8 cellular contexts compared by ENCODE assay signal in the genomic region with DNA sequence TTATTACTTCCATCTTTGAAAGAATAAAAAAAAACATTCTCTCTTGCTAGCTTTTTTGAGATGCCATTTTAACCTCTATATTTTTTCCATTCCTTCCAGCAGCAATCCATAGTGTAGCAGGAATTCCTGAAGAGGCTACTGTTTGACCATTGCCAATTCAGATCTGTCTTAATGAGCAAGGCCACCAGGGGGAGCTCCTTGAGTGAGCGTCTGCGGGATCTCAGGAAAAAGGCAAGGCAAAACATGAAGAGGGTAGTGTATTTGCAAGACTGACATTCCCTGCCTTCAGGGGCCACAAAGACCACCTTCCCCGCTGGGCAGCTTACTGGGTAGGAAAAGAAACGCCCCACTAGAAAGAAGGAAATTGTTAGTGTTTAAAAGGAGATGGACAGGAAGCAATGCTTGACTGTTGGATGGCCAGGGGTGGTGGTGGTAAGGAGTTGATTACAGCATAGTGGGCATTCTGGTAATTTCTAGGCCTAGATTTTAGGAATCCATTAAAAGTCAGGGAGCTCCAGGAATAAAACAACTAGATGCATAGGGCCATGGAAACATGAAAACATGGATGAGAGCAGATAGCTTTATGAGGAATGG.
DNase-seq lines count a peak whose midpoint lies in the region; ATAC-seq, FAIRE-seq and TF ChIP-seq lines count a peak whose summit lies in the region.

No MANE protein-coding gene starts in this region.

- intact Hi-C loops in PC-3 (cut with micrococcal nuclease), result loop anchor here (5.0 kb wide), 3 partner anchors 90 to 515 kb away; no protein-coding TSS in a partner anchor

- in situ Hi-C loops in GM13976 (cut with MboI; ENCODE audit: low sequenced_read_pairs, unreplicated experiment), result no loop called here

- no peaks in the 10 kb centered on the region for H4K20me1 ChIP-seq in PC-3 (ENCODE audit: low read length)
- no peaks in the 10 kb centered on the region for H4K20me1 ChIP-seq in astrocyte (ENCODE audit: insufficient read depth, low read length)

- H3K4me1 ChIP-seq in PC-3 (ENCODE audit: insufficient read depth, low read length) (peaks cover 6% of the 10 kb centered on the region; the same call in 1 of the 2 replicates), astrocyte (ENCODE audit: insufficient read depth, low read length) (peaks cover 38% of the 10 kb centered on the region), iPS DF 6.9 (ENCODE audit: control insufficient read depth, insufficient read depth, low read length) (no peaks in the 10 kb centered on the region)

- no peaks in the 10 kb centered on the region for H3K36me3 Mint-ChIP-seq in astrocyte (ENCODE audit: low read depth, unreplicated experiment)

- H3K4me3 ChIP-seq in BJ (ENCODE audit: low read depth, low read length) (no peak overlapping the region), PC-3 (ENCODE audit: low read length) (no peak overlapping the region), astrocyte (ENCODE audit: insufficient read depth, low read depth, low read length) (no peak overlapping the region), iPS DF 6.9 (ENCODE audit: low read length) (no peak overlapping the region)

- no peak overlapping the region for H3K4me3 Mint-ChIP-seq in astrocyte (ENCODE audit: unreplicated experiment)

- no peak for DNase-seq in BJ (ENCODE audit: low read depth)
- DNase-seq in GM13976 (ENCODE audit: low spot score), result peak; percentile 5
- DNase-seq in PC-3, result peak; percentile 79
- peak; percentile 51 for DNase-seq in astrocyte (ENCODE audit: low read depth)
- DNase-seq in iPS DF 6.9 (ENCODE audit: low read depth, low spot score), result peak; percentile 76
- DNase-seq in stimulated activated CD4-positive, alpha-beta T cell treated with anti-CD3 and anti-CD28 coated beads, Interleukin-15, amount 100 ng/mL, for 24 hours, result peak; percentile 51
- DNase-seq in effector CD4-positive, alpha-beta T cell, result no peak

- no peaks in the 10 kb centered on the region for H3F3A ChIP-seq in PC-3 (ENCODE audit: low read length, unreplicated experiment)

- peaks cover 41% of the 10 kb centered on the region for H3K4me1 Mint-ChIP-seq in astrocyte (ENCODE audit: low read depth, unreplicated experiment)

- H2AFZ ChIP-seq in PC-3 (ENCODE audit: low read length), result peak overlapping the region; percentile 19; the same call in 1 of the 2 replicates
- H2AFZ ChIP-seq in astrocyte (ENCODE audit: low read depth, low read length), result no peak overlapping the region

- no peaks in the 10 kb centered on the region for H3K9me3 ChIP-seq in PC-3 (ENCODE audit: low read length)
- H3K9me3 ChIP-seq in astrocyte (ENCODE audit: insufficient read depth, low read depth, low read length), result no peaks in the 10 kb centered on the region
- no peaks in the 10 kb centered on the region for H3K9me3 ChIP-seq in iPS DF 6.9 (ENCODE audit: control insufficient read depth, insufficient read depth, low read length)

- peak overlapping the region; percentile 64 for H3K27ac Mint-ChIP-seq in astrocyte (ENCODE audit: unreplicated experiment)

- no TSS peak for BruUV-seq in PC-3 (replicated peaks; lab: Mats Ljungman, UMichigan)

- H3K79me2 ChIP-seq in PC-3 (ENCODE audit: low read length), result no peaks in the 10 kb centered on the region
- no peaks in the 10 kb centered on the region for H3K79me2 ChIP-seq in astrocyte (ENCODE audit: insufficient read depth, low read length)

- H3K27me3 ChIP-seq in BJ (ENCODE audit: control insufficient read depth, insufficient read depth, low read length) (no peaks in the 10 kb centered on the region), PC-3 (ENCODE audit: low read length) (no peaks in the 10 kb centered on the region), astrocyte (ENCODE audit: insufficient read depth, low read length) (no peaks in the 10 kb centered on the region), iPS DF 6.9 (ENCODE audit: control insufficient read depth, insufficient read depth, low read length) (no peaks in the 10 kb centered on the region)

- no peak for FAIRE-seq in astrocyte (lab: Jason Lieb, UNC)

- H3K9me2 ChIP-seq in PC-3 (replicated peaks; ENCODE audit: low read length), result no peaks in the 10 kb centered on the region

- CTCF ChIA-PET in BJ (lab: Yijun Ruan, JAX) (interaction anchor here (0.5 to 2.6 kb wide), 19 partner anchors 9 to 1678 kb away, joined by 3 to 10 read pairs (median 4); no protein-coding TSS in a partner anchor), PC-3 (lab: Charles Lee) (interaction anchor here (0.6 kb wide), 2 partner anchors 189 to 684 kb away, joined by 3 to 4 read pairs; no protein-coding TSS in a partner anchor)

- no peaks in the 10 kb centered on the region for H3K9me3 Mint-ChIP-seq in astrocyte (ENCODE audit: unreplicated experiment)

- WGBS in iPS DF 6.9 (ENCODE audit: insufficient coverage, insufficient read length), result no CpG with 5 or more reads among the region's 4 CpGs

- H3K27me3 Mint-ChIP-seq in astrocyte (ENCODE audit: low read depth, unreplicated experiment), result no peaks in the 10 kb centered on the region

- POLR2A ChIA-PET in BJ (lab: Charles Lee) (no interaction called here), PC-3 (lab: Charles Lee; ENCODE audit: unreplicated experiment) (no interaction called here)

- no peaks in the 10 kb centered on the region for H3K36me3 ChIP-seq in BJ (ENCODE audit: control insufficient read depth, insufficient read depth, low read length)
- H3K36me3 ChIP-seq in PC-3 (ENCODE audit: low read depth, low read length), result no peaks in the 10 kb centered on the region
- no peaks in the 10 kb centered on the region for H3K36me3 ChIP-seq in astrocyte (ENCODE audit: insufficient read depth, low read length)
- no peaks in the 10 kb centered on the region for H3K36me3 ChIP-seq in iPS DF 6.9 (ENCODE audit: control insufficient read depth, insufficient read depth, low read length)

- TF ChIP-seq CTCF in BJ (IDR thresholded peaks at IDR 0.05; ENCODE audit: insufficient read depth, low read depth, low read length) (peak; percentile 77), GM13976 (IDR thresholded peaks at IDR 0.05; ENCODE audit: borderline replicate concordance, control extremely low read depth, extremely low read depth, insufficient read depth, missing control alignments) (peak; percentile 62), PC-3 (conservative IDR thresholded peaks at IDR 0.05; ENCODE audit: low read depth, low read length) (peak; percentile 86), astrocyte (IDR thresholded peaks at IDR 0.05; ENCODE audit: insufficient read depth, low read depth, low read length) (peak; percentile 72)

- no peak overlapping the region for H3K9ac ChIP-seq in PC-3 (ENCODE audit: low read length)
- no peak overlapping the region for H3K9ac ChIP-seq in astrocyte (ENCODE audit: low read length)

- no peak overlapping the region for H3K4me2 ChIP-seq in PC-3 (ENCODE audit: low read length)
- no peak overlapping the region for H3K4me2 ChIP-seq in astrocyte (ENCODE audit: low read length)

- ATAC-seq in HG03103 (IDR thresholded peaks at IDR 0.05; ENCODE audit: low read depth, unreplicated experiment), result peak; percentile 75
- ATAC-seq in PC-3, result peak; percentile 31; the same call in 1 of the 2 replicates

- H3K27ac ChIP-seq in PC-3 (ENCODE audit: low read length) (no peak overlapping the region), astrocyte (ENCODE audit: low read depth, low read length) (no peak overlapping the region), iPS DF 6.9 (ENCODE audit: low read length) (no peak overlapping the region)

Comparison
In these comparisons a context has a peak if more than half of its experiments do, and no peak if none do; other contexts are left out.
1. DNase-seq: peak in GM13976 (single experiment), PC-3 (single experiment), astrocyte (single experiment), iPS DF 6.9 (single experiment) and stimulated activated CD4-positive, alpha-beta T cell treated with anti-CD3 and anti-CD28 coated beads, Interleukin-15, amount 100 ng/mL, for 24 hours (single experiment); none in BJ (single experiment) and effector CD4-positive, alpha-beta T cell (single experiment).
2. Peak in every context shown above with its lines, with median percentiles within 50 percentile points of each other: CTCF ChIP-seq.